15 cellular contexts compared by ENCODE assay signal in genomic region chr13:40615619-40616018, GRCh38. TPM values are rescaled to one million over a fixed set of nuclear protein-coding genes. Genes with fewer than 3 reads are reported as not detected.
A peak's percentile ranks its signal among the peaks of the same experiment; 100 is the strongest.
DNase-seq lines count a peak whose midpoint lies in the region; FAIRE-seq and TF ChIP-seq lines count a peak whose summit lies in the region.
"Had no signal": no experiment of that assay in that cellular context is flagged by ENCODE, and none has a peak within 500 bp of the region (broad histone marks: within the 10 kb centered on the region; RNA-seq: fewer than 3 reads in every experiment).

No MANE protein-coding gene starts in this region.

- FAIRE-seq in astrocyte (lab: Jason Lieb, UNC): no peak
- FAIRE-seq: G401.6, RCC 7860 had no signal

- no peaks in the 10 kb centered on the region for H3K9me3 Mint-ChIP-seq in T-helper 1 cell treated with Interleukin-12 subunit alpha and Interleukin-12 subunit beta and Interleukin-4 antibody, amounts not matched to agents 30 μg/mL and 1 μg/mL, for 36 hours
- no peaks in the 10 kb centered on the region for H3K9me3 Mint-ChIP-seq in astrocyte (ENCODE audit: unreplicated experiment)
- no peaks in the 10 kb centered on the region for H3K9me3 Mint-ChIP-seq in progenitor cell of endocrine pancreas (ENCODE audit: low read depth)

- H3K79me2 ChIP-seq in astrocyte (ENCODE audit: insufficient read depth, low read length): peaks cover 11% of the 10 kb centered on the region

- no peaks in the 10 kb centered on the region for H3K36me3 ChIP-seq in astrocyte (ENCODE audit: insufficient read depth, low read length)
- H3K36me3 ChIP-seq: heart right ventricle had no signal

- peaks cover 73% of the 10 kb centered on the region for H3K4me1 Mint-ChIP-seq in T-helper 1 cell treated with Interleukin-12 subunit alpha and Interleukin-12 subunit beta and Interleukin-4 antibody, amounts not matched to agents 30 μg/mL and 1 μg/mL, for 36 hours (ENCODE audit: low read depth)
- peaks cover 6% of the 10 kb centered on the region for H3K4me1 Mint-ChIP-seq in astrocyte (ENCODE audit: low read depth, unreplicated experiment)
- peaks cover 25% of the 10 kb centered on the region for H3K4me1 Mint-ChIP-seq in progenitor cell of endocrine pancreas (ENCODE audit: low read depth)

- no peak for TF ChIP-seq CTCF in astrocyte (IDR thresholded peaks at IDR 0.05; ENCODE audit: insufficient read depth, low read depth, low read length)
- no peak for TF ChIP-seq CTCF in progenitor cell of endocrine pancreas (IDR thresholded peaks at IDR 0.05; ENCODE audit: unreplicated experiment)

- H3K27me3 Mint-ChIP-seq in T-helper 1 cell treated with Interleukin-12 subunit alpha and Interleukin-12 subunit beta and Interleukin-4 antibody, amounts not matched to agents 30 μg/mL and 1 μg/mL, for 36 hours (ENCODE audit: low read depth): no peaks in the 10 kb centered on the region
- H3K27me3 Mint-ChIP-seq in astrocyte (ENCODE audit: low read depth, unreplicated experiment) (no peaks in the 10 kb centered on the region), progenitor cell of endocrine pancreas (no peaks in the 10 kb centered on the region)

- H3K27ac ChIP-seq in astrocyte (ENCODE audit: low read depth, low read length): no peak overlapping the region
- H3K27ac ChIP-seq: 22Rv1 had no signal

- no peak overlapping the region for H3K4me3 ChIP-seq in astrocyte (ENCODE audit: insufficient read depth, low read depth, low read length)
- H3K4me3 ChIP-seq: heart right ventricle had no signal

- no peak overlapping the region for H2AFZ ChIP-seq in astrocyte (ENCODE audit: low read depth, low read length)

- peaks cover 27% of the 10 kb centered on the region for H4K20me1 ChIP-seq in astrocyte (ENCODE audit: insufficient read depth, low read length)

- no peaks in the 10 kb centered on the region for H3K27me3 ChIP-seq in astrocyte (ENCODE audit: insufficient read depth, low read length)
- H3K27me3 ChIP-seq: heart right ventricle had no signal

- no peak overlapping the region for H3K4me3 Mint-ChIP-seq in T-helper 1 cell treated with Interleukin-12 subunit alpha and Interleukin-12 subunit beta and Interleukin-4 antibody, amounts not matched to agents 30 μg/mL and 1 μg/mL, for 36 hours
- H3K4me3 Mint-ChIP-seq in astrocyte (ENCODE audit: unreplicated experiment) (no peak overlapping the region), progenitor cell of endocrine pancreas (ENCODE audit: low read depth) (no peak overlapping the region)

- DNase-seq in T-helper 1 cell: no peak
- DNase-seq in M059J (ENCODE audit: low read depth): peak; percentile 9
- DNase-seq in astrocyte (ENCODE audit: low read depth): no peak
- DNase-seq in progenitor cell of endocrine pancreas (ENCODE audit: low spot score, unreplicated experiment): no peak
- no peak for DNase-seq in T-helper 9 cell
- DNase-seq in NCI-H510A treated with DMSO at 0.1 percent for 48 hours (lab: John Stamatoyannopoulos, UW): no peak
- no peak for DNase-seq in DMS79 treated with DMSO at 0.1 percent for 48 hours (lab: John Stamatoyannopoulos, UW)
- DNase-seq: erythroblast, heart right ventricle, NCI-H2081, NCI-H69 had no signal

- peaks cover 21% of the 10 kb centered on the region for H3K36me3 Mint-ChIP-seq in T-helper 1 cell treated with Interleukin-12 subunit alpha and Interleukin-12 subunit beta and Interleukin-4 antibody, amounts not matched to agents 30 μg/mL and 1 μg/mL, for 36 hours (ENCODE audit: low read depth)
- H3K36me3 Mint-ChIP-seq in astrocyte (ENCODE audit: low read depth, unreplicated experiment) (peaks cover 8% of the 10 kb centered on the region), progenitor cell of endocrine pancreas (ENCODE audit: insufficient read depth) (peaks cover 2% of the 10 kb centered on the region)

- no peak overlapping the region for H3K4me2 ChIP-seq in astrocyte (ENCODE audit: low read length)

- peaks cover 3% of the 10 kb centered on the region for H3K4me1 ChIP-seq in astrocyte (ENCODE audit: insufficient read depth, low read length)

- no peaks in the 10 kb centered on the region for H3K9me3 ChIP-seq in astrocyte (ENCODE audit: insufficient read depth, low read depth, low read length)
- H3K9me3 ChIP-seq: heart right ventricle had no signal

- H3K9ac ChIP-seq in astrocyte (ENCODE audit: low read length): no peak overlapping the region

- H3K27ac Mint-ChIP-seq in T-helper 1 cell treated with Interleukin-12 subunit alpha and Interleukin-12 subunit beta and Interleukin-4 antibody, amounts not matched to agents 30 μg/mL and 1 μg/mL, for 36 hours: peak overlapping the region; percentile 74
- H3K27ac Mint-ChIP-seq in astrocyte (ENCODE audit: unreplicated experiment) (peak overlapping the region; percentile 55), progenitor cell of endocrine pancreas (peak overlapping the region; percentile 26)

RNA-seq across cellular contexts. Expression of gene FOXO1, which starts 50.8 kb away (rescaled TPM):
- total RNA-seq in M059J (2014; rRNA removed; shearing (Covaris generic)): 3.6 and 6.8 TPM in 2 replicates
- total RNA-seq in astrocyte: 8.8 and 10.4 TPM in 2 replicates
- total RNA-seq in progenitor cell of endocrine pancreas: 15.7 TPM in 2 replicates
